ENCODE assay signal across 19 cellular contexts in the genomic region with DNA sequence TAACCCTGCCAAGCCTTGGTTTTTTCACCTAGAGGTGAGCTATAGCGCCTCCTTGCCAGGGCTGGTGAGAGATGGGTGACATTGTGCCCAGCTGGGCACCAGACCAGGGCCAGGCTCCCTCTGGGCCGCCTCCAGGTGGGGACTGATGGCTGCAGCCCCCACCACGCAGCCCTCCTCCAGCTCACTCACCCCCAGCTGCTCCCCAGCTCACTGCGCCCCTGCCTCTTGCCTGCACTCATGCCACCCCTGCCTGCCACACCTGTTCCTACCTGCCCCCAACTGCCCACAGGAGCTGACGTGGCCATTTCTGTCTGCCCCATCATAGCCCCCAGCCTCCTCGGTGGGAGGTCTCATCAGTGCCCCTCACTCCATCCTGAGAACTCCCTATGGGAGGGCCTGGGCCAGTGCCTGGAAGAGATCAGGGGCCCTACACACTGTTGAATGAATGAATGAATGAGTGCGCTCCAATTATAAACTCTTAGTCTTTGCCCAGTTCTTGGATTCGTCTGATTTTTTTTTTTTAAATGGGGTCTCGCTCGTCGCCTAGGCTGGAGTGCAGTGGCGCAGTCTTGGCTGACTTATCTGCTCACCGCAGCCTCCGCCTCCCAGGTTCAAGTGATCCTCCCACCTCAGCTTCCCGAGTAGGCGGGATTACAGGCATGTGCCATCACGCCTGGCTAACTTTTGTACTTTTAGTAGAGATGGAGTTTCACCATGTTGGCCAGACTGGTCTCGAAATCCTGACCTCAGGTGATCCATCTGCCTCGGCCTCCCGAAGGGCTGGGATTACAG. TPM values are rescaled to one million over a fixed set of nuclear protein-coding genes. Genes with fewer than 3 reads are reported as not detected.
A peak's percentile ranks its signal among the peaks of the same experiment; 100 is the strongest.
DNase-seq lines count a peak whose midpoint lies in the region; ATAC-seq and TF ChIP-seq lines count a peak whose summit lies in the region.
"Had no signal": no experiment of that assay in that cellular context is flagged by ENCODE, and none has a peak within 500 bp of the region (broad histone marks: within the 10 kb centered on the region; RNA-seq: fewer than 3 reads in every experiment).

No MANE protein-coding gene starts in this region.

- H3K9me3 ChIP-seq in neural progenitor cell (ENCODE audit: low read depth), result no peaks in the 10 kb centered on the region
- H3K9me3 ChIP-seq in HAP-1, result no peaks in the 10 kb centered on the region
- H3K9me3 ChIP-seq in tibial nerve, result no peaks in the 10 kb centered on the region
- H3K9me3 ChIP-seq: lower lobe of right lung, thoracic aorta had no signal

- H3K27ac Mint-ChIP-seq in GM23338 (no peak overlapping the region), neural progenitor cell (peak overlapping the region; percentile 13)
- H3K27ac Mint-ChIP-seq in activated naive CD8-positive, alpha-beta T cell treated with anti-CD3 and anti-CD28 coated beads for 36 hours, result peak overlapping the region; percentile 90
- H3K27ac Mint-ChIP-seq: nephron had no signal

- in situ Hi-C loops in HAP-1 (cut with MboI; ENCODE audit: low sequenced_read_pairs), result no loop called here

- H3K9ac ChIP-seq in neural progenitor cell, result no peak overlapping the region

- H3K9me2 ChIP-seq in GM23338 (ENCODE audit: insufficient read depth), result no peaks in the 10 kb centered on the region

- H3K4me3 ChIP-seq in GM23338 (no peak overlapping the region), neural progenitor cell (no peak overlapping the region), HAP-1 (no peak overlapping the region), tibial nerve (no peak overlapping the region)
- H3K4me3 ChIP-seq: lower lobe of right lung, thoracic aorta had no signal

- TF ChIP-seq POLR2A in tibial nerve (IDR thresholded peaks at IDR 0.05), result no peak

- WGBS in tibial nerve, 2 donors, result 88 to 90% methylated on average over 20 of the region's 20 CpGs

- H3K4me2 ChIP-seq in GM23338 (no peak overlapping the region; the same call in 1 of the 2 replicates), neural progenitor cell (no peak overlapping the region)

- TF ChIP-seq CTCF in GM23338 (conservative IDR thresholded peaks at IDR 0.05; ENCODE audit: low read depth in 2 of 2), result no peak
- no peak for TF ChIP-seq CTCF in neural progenitor cell (IDR thresholded peaks at IDR 0.05)
- TF ChIP-seq CTCF in tibial nerve (IDR thresholded peaks at IDR 0.05), result no peak

- peaks cover 47% of the 10 kb centered on the region for H3K4me1 Mint-ChIP-seq in activated T-cell treated with anti-CD3 and anti-CD28 coated beads, Interleukin-2, amount 50 U/mL, for 4 hours (ENCODE audit: low read depth)
- peaks cover 32% of the 10 kb centered on the region for H3K4me1 Mint-ChIP-seq in GM23338
- H3K4me1 Mint-ChIP-seq in activated naive CD8-positive, alpha-beta T cell treated with anti-CD3 and anti-CD28 coated beads for 36 hours, result peaks cover 71% of the 10 kb centered on the region
- peaks cover 29% of the 10 kb centered on the region for H3K4me1 Mint-ChIP-seq in neural progenitor cell

- H3K27me3 ChIP-seq in GM23338 (ENCODE audit: insufficient read depth), result no peaks in the 10 kb centered on the region
- H3K27me3 ChIP-seq in neural progenitor cell, result no peaks in the 10 kb centered on the region
- no peaks in the 10 kb centered on the region for H3K27me3 ChIP-seq in HAP-1 (ENCODE audit: low read depth)
- no peaks in the 10 kb centered on the region for H3K27me3 ChIP-seq in tibial nerve

- no peaks in the 10 kb centered on the region for H3K36me3 ChIP-seq in GM23338 (ENCODE audit: insufficient read depth)
- H3K36me3 ChIP-seq in neural progenitor cell, result no peaks in the 10 kb centered on the region
- no peaks in the 10 kb centered on the region for H3K36me3 ChIP-seq in HAP-1 (replicated peaks)
- peaks cover 0 to 60% (median 15%) of the 10 kb centered on the region in 3 donors for H3K36me3 ChIP-seq in tibial nerve
- H3K36me3 ChIP-seq: thoracic aorta had no signal

- H2AFZ ChIP-seq in GM23338, result peak overlapping the region; percentile 72; the same call in 1 of the 2 replicates
- H2AFZ ChIP-seq in neural progenitor cell (replicated peaks), result peak overlapping the region; percentile 57

- H3F3A ChIP-seq in GM23338 (replicated peaks; ENCODE audit: low read depth) (no peaks in the 10 kb centered on the region), neural progenitor cell (ENCODE audit: low read depth) (no peaks in the 10 kb centered on the region)

- no peak for TF ChIP-seq EP300 in tibial nerve (IDR thresholded peaks at IDR 0.05)

- no peak overlapping the region for H3K4me3 Mint-ChIP-seq in activated T-cell treated with anti-CD3 and anti-CD28 coated beads, Interleukin-2, amount 50 U/mL, for 4 hours
- H3K4me3 Mint-ChIP-seq in GM23338 (no peak overlapping the region), neural progenitor cell (no peak overlapping the region)
- H3K4me3 Mint-ChIP-seq in activated naive CD8-positive, alpha-beta T cell treated with anti-CD3 and anti-CD28 coated beads for 36 hours, result peak overlapping the region; percentile 54
- H3K4me3 Mint-ChIP-seq: nephron had no signal

- H3K4me1 ChIP-seq in GM23338 (ENCODE audit: insufficient read depth) (peaks cover 20% of the 10 kb centered on the region), neural progenitor cell (no peaks in the 10 kb centered on the region), HAP-1 (no peaks in the 10 kb centered on the region), tibial nerve (peaks cover 0 to 19% (median 2%) of the 10 kb centered on the region in 4 donors)

- peak; percentile 32 for DNase-seq in activated T-cell treated with anti-CD3 and anti-CD28 coated beads, Interleukin-2, amount 50 U/mL, for 1 hour
- DNase-seq in activated T-cell treated with anti-CD3 and anti-CD28 coated beads, Interleukin-2, amount 50 U/mL, for 4 hours, result no peak
- DNase-seq in GM23338 (ENCODE audit: low spot score) (no peak), neural progenitor cell (ENCODE audit: low spot score) (no peak), HAP-1 (ENCODE audit: low spot score in 2 of 2) (no peak), tibial nerve (ENCODE audit: low spot score in 2 of 2) (no peak), putamen (ENCODE audit: low spot score) (no peak)
- DNase-seq in activated naive CD8-positive, alpha-beta T cell treated with anti-CD3 and anti-CD28 coated beads for 36 hours, result no peak
- DNase-seq: ACHN; activated effector memory CD4-positive, alpha-beta T cell treated with Interleukin-2 at 50 U/mL for 16 hours; COR-L47; GDM1; lower lobe of right lung; NCI-H146; NCI-H510A treated with DMSO at 0.1 percent for 48 hours; SW 1271 had no signal

- no peaks in the 10 kb centered on the region for H4K20me1 ChIP-seq in GM23338 (replicated peaks; ENCODE audit: insufficient read depth)
- H4K20me1 ChIP-seq in neural progenitor cell (ENCODE audit: low read depth), result no peaks in the 10 kb centered on the region

- ATAC-seq in activated T-cell treated with anti-CD3 and anti-CD28 coated beads, Interleukin-2, amount 50 U/mL, for 4 hours, result no peak
- no peak for ATAC-seq in GM23338
- ATAC-seq: Panc1 had no signal

- H3K27ac ChIP-seq in GM23338 (ENCODE audit: low read depth) (no peak overlapping the region), neural progenitor cell (no peak overlapping the region), tibial nerve (peak overlapping the region in 1 of 4 donors; percentile 40)
- H3K27ac ChIP-seq: lower lobe of right lung, thoracic aorta had no signal

- peaks cover 31% of the 10 kb centered on the region for H3K36me3 Mint-ChIP-seq in activated T-cell treated with anti-CD3 and anti-CD28 coated beads, Interleukin-2, amount 50 U/mL, for 4 hours (ENCODE audit: insufficient read depth)
- H3K36me3 Mint-ChIP-seq in GM23338 (ENCODE audit: low read depth) (no peaks in the 10 kb centered on the region), neural progenitor cell (no peaks in the 10 kb centered on the region)
- peaks cover 67% of the 10 kb centered on the region for H3K36me3 Mint-ChIP-seq in activated naive CD8-positive, alpha-beta T cell treated with anti-CD3 and anti-CD28 coated beads for 36 hours

- H3K9me3 Mint-ChIP-seq in activated T-cell treated with anti-CD3 and anti-CD28 coated beads, Interleukin-2, amount 50 U/mL, for 4 hours, result no peaks in the 10 kb centered on the region
- no peaks in the 10 kb centered on the region for H3K9me3 Mint-ChIP-seq in GM23338
- no peaks in the 10 kb centered on the region for H3K9me3 Mint-ChIP-seq in activated naive CD8-positive, alpha-beta T cell treated with anti-CD3 and anti-CD28 coated beads for 36 hours
- H3K9me3 Mint-ChIP-seq in neural progenitor cell, result no peaks in the 10 kb centered on the region
- H3K9me3 Mint-ChIP-seq: nephron had no signal

- H3K27me3 Mint-ChIP-seq in activated T-cell treated with anti-CD3 and anti-CD28 coated beads, Interleukin-2, amount 50 U/mL, for 4 hours (ENCODE audit: low read depth), result no peaks in the 10 kb centered on the region
- H3K27me3 Mint-ChIP-seq in GM23338 (ENCODE audit: insufficient read depth, low read depth, poor library complexity), result peaks cover 3% of the 10 kb centered on the region
- no peaks in the 10 kb centered on the region for H3K27me3 Mint-ChIP-seq in activated naive CD8-positive, alpha-beta T cell treated with anti-CD3 and anti-CD28 coated beads for 36 hours
- H3K27me3 Mint-ChIP-seq in neural progenitor cell (ENCODE audit: insufficient read depth, low read depth), result peaks cover 6% of the 10 kb centered on the region

- no peaks in the 10 kb centered on the region for H3K79me2 ChIP-seq in GM23338 (replicated peaks; ENCODE audit: insufficient read depth)
- H3K79me2 ChIP-seq in neural progenitor cell (ENCODE audit: low read depth), result no peaks in the 10 kb centered on the region

TF ChIP-seq in GM23338, 12 proteins besides CTCF, POLR2A, EP300 and RAD21 (continues in another document):
- TF ChIP-seq ZNF331 (CRISPR knock-in tag; IDR thresholded peaks at IDR 0.05; ENCODE audit: low read depth), result no peak

RNA-seq across cellular contexts. Expression of a gene that starts 26.4 kb away (rescaled TPM):
- total RNA-seq in activated T-cell treated with anti-CD3 and anti-CD28 coated beads, Interleukin-2, amount 50 U/mL, for 4 hours, result 10 to 100 TPM; 24.0 to 26.6 (median 26.5) TPM
- 34.7 and 34.9 TPM in 2 replicates for total RNA-seq in GM23338 (2014; rRNA removed; shearing (Covaris generic))
- 7.5 and 10.7 TPM in 2 replicates for polyA plus RNA-seq in GM23338 (2016; fragmentation: Nextera tagmentation; extraction: Ambion mirVana)
- 10 to 100 TPM; 27.7 to 29.1 TPM for total RNA-seq in activated naive CD8-positive, alpha-beta T cell treated with anti-CD3 and anti-CD28 coated beads for 36 hours
- total RNA-seq in neural progenitor cell (ENCODE audit: low replicate concordance) (15.1 and 16.4 TPM in 2 replicates), tibial nerve (100 to 1,000 TPM in 3 of 4 donors, 10 to 100 TPM in 1; 99.2 to 132 (median 110) TPM)

RNA-seq across cellular contexts. Expression of a gene that starts 36.6 kb away (rescaled TPM):
- total RNA-seq in activated T-cell treated with anti-CD3 and anti-CD28 coated beads, Interleukin-2, amount 50 U/mL, for 4 hours, result 100 to 1,000 TPM; 218 to 255 (median 229) TPM
- 1.8 and 4.1 TPM in 2 replicates for total RNA-seq in GM23338 (2014; rRNA removed; shearing (Covaris generic))
- polyA plus RNA-seq in GM23338 (2016; fragmentation: Nextera tagmentation; extraction: Ambion mirVana), result 0.68 and 0.91 TPM in 2 replicates
- 100 to 1,000 TPM; 187 to 193 TPM for total RNA-seq in activated naive CD8-positive, alpha-beta T cell treated with anti-CD3 and anti-CD28 coated beads for 36 hours
- total RNA-seq in neural progenitor cell (ENCODE audit: low replicate concordance) (0.04 and 0.22 TPM in 2 replicates), tibial nerve (10 to 100 TPM; 27.4 to 62.1 (median 43.5) TPM)
